8 cellular contexts compared by ENCODE assay signal in genomic region chr1:16078925-16079656, GRCh38. TPM values are rescaled to one million over a fixed set of nuclear protein-coding genes. Genes with fewer than 3 reads are reported as not detected.
A peak's percentile ranks its signal among the peaks of the same experiment; 100 is the strongest.
DNase-seq lines count a peak whose midpoint lies in the region; ATAC-seq and TF ChIP-seq lines count a peak whose summit lies in the region.

No MANE protein-coding gene starts in this region.

- H3K9me3 ChIP-seq in cardiac muscle cell (ENCODE audit: low read depth): no peaks in the 10 kb centered on the region
- no peaks in the 10 kb centered on the region for H3K9me3 ChIP-seq in uterus

- H3K4me3 ChIP-seq in cardiac muscle cell (no peak overlapping the region), uterus (no peak overlapping the region)

- peak; percentile 83 for DNase-seq in AG08396 (ENCODE audit: low spot score)
- DNase-seq in NCI-H1436 (lab: John Stamatoyannopoulos, UW): peak; percentile 73
- DNase-seq in T follicular helper cell (ENCODE audit: low read depth): peak; percentile 50
- peak; percentile 70 for DNase-seq in activated naive CD8-positive, alpha-beta T cell treated with anti-CD3 and anti-CD28 coated beads for 36 hours
- DNase-seq in cardiac muscle cell (ENCODE audit: low read depth in 1 of 2, low spot score in 1 of 2): peak; percentile 79 to 84
- peak; percentile 26 for DNase-seq in pulmonary artery endothelial cell (ENCODE audit: low read depth, low spot score)
- DNase-seq in uterus: peak; percentile 84 to 85

- peak overlapping the region; percentile 63 for H3K27ac Mint-ChIP-seq in activated naive CD8-positive, alpha-beta T cell treated with anti-CD3 and anti-CD28 coated beads for 36 hours

- H3K27me3 ChIP-seq in cardiac muscle cell (peaks cover 3% of the 10 kb centered on the region), uterus (no peaks in the 10 kb centered on the region)

- peaks cover 8% of the 10 kb centered on the region for H3K4me1 Mint-ChIP-seq in activated naive CD8-positive, alpha-beta T cell treated with anti-CD3 and anti-CD28 coated beads for 36 hours

- intact Hi-C loops in uterus (cut with DNase I; ENCODE audit: low total_unique reads): loop anchor here (2.0 to 10.0 kb wide), 3 partner anchors 108 to 283 kb away; no protein-coding TSS in a partner anchor

- H3K36me3 Mint-ChIP-seq in activated naive CD8-positive, alpha-beta T cell treated with anti-CD3 and anti-CD28 coated beads for 36 hours: no peaks in the 10 kb centered on the region

- peak; percentile 90 for TF ChIP-seq CTCF in cardiac muscle cell (IDR thresholded peaks at IDR 0.05; ENCODE audit: low read depth, low read length)
- peak; percentile 88 to 99 (median 94) for TF ChIP-seq CTCF in uterus (IDR thresholded peaks at IDR 0.05)

- H3K9me3 Mint-ChIP-seq in activated naive CD8-positive, alpha-beta T cell treated with anti-CD3 and anti-CD28 coated beads for 36 hours: no peaks in the 10 kb centered on the region

- H3K36me3 ChIP-seq in cardiac muscle cell (no peaks in the 10 kb centered on the region), uterus (no peaks in the 10 kb centered on the region)

- peaks cover 5% of the 10 kb centered on the region for H3K27me3 Mint-ChIP-seq in activated naive CD8-positive, alpha-beta T cell treated with anti-CD3 and anti-CD28 coated beads for 36 hours

- H3K4me1 ChIP-seq in cardiac muscle cell (ENCODE audit: low read depth) (no peaks in the 10 kb centered on the region), uterus (peaks cover 0 to 4% of the 10 kb centered on the region in 2 donors)

- ATAC-seq in GM19395 (IDR thresholded peaks at IDR 0.05; ENCODE audit: unreplicated experiment): peak; percentile 61

- H3K27ac ChIP-seq in cardiac muscle cell (no peak overlapping the region), uterus (peak overlapping the region in 1 of 2 donors; percentile 36)

- TF ChIP-seq POLR2A in uterus (IDR thresholded peaks at IDR 0.05): peak in 1 of 2 donors; percentile 19

- H3K4me3 Mint-ChIP-seq in activated naive CD8-positive, alpha-beta T cell treated with anti-CD3 and anti-CD28 coated beads for 36 hours: peak overlapping the region; percentile 55

RNA-seq across cellular contexts. Expression of gene FAM131C, which starts 5.6 kb away (rescaled TPM):
- total RNA-seq in activated naive CD8-positive, alpha-beta T cell treated with anti-CD3 and anti-CD28 coated beads for 36 hours: under 1 TPM; 0.34 to 0.45 TPM
- total RNA-seq in cardiac muscle cell (6.0 and 10.9 TPM in 2 replicates), pulmonary artery endothelial cell (0.14 and 0.20 TPM in 2 replicates), uterus (under 1 TPM in 2 of 4 donors, not detected in 2; 0.28 to 0.85 TPM)
- 10.4 and 21.3 TPM in 2 replicates for polyA plus RNA-seq in cardiac muscle cell

RNA-seq across cellular contexts. Expression of gene CLCNKB, which starts 35.5 kb away (rescaled TPM):
- total RNA-seq in activated naive CD8-positive, alpha-beta T cell treated with anti-CD3 and anti-CD28 coated beads for 36 hours: not detected
- 19.0 and 55.6 TPM in 2 replicates for total RNA-seq in cardiac muscle cell
- 24.8 and 84.3 TPM in 2 replicates for polyA plus RNA-seq in cardiac muscle cell
- total RNA-seq in pulmonary artery endothelial cell: 0.07 TPM in 1 of 2 replicates, not detected in the other
- total RNA-seq in uterus: 1 to 10 TPM in 2 of 4 donors, under 1 TPM in 1, not detected in 1; 0.41 to 1.9 (median 1.2) TPM

RNA-seq across cellular contexts. Expression of gene CLCNKA, which starts 57.3 kb away (rescaled TPM):
- total RNA-seq in activated naive CD8-positive, alpha-beta T cell treated with anti-CD3 and anti-CD28 coated beads for 36 hours: not detected
- 5.8 and 16.3 TPM in 2 replicates for total RNA-seq in cardiac muscle cell
- polyA plus RNA-seq in cardiac muscle cell: 12.8 and 25.5 TPM in 2 replicates
- total RNA-seq in pulmonary artery endothelial cell: not detected in 2 replicates
- total RNA-seq in uterus: 1 to 10 TPM in 1 of 4 donors, not detected in 3; 2.9 TPM

Comparison
In these comparisons a context has a peak if more than half of its experiments do, and no peak if none do; other contexts are left out.
1. DNase-seq: peak in every context shown above with its lines; median percentile 84 in uterus; 83 in AG08396; 82 in cardiac muscle cell; 73 in NCI-H1436; 70 in activated naive CD8-positive, alpha-beta T cell treated with anti-CD3 and anti-CD28 coated beads for 36 hours; 50 in T follicular helper cell; 26 in pulmonary artery endothelial cell.